ENCODE assay signal across 24 cellular contexts in genomic region chr9:19924090-19924489, GRCh38.
"Had no signal": no experiment of that assay in that cellular context is flagged by ENCODE, and none has a peak within 500 bp of the region (broad histone marks: within the 10 kb centered on the region; RNA-seq: fewer than 3 reads in every experiment).

No MANE protein-coding gene starts in this region.

- H3K4me2 ChIP-seq: neural progenitor cell had no signal

- H3K36me3 Mint-ChIP-seq: activated CD4-positive, alpha-beta memory T cell treated with anti-CD3 and anti-CD28 coated beads for 36 hours; activated CD8-positive, alpha-beta memory T cell treated with anti-CD3 and anti-CD28 coated beads, Interleukin-2, amount 10 ng/mL, durations not matched to agents 7 days and 5 days; activated naive CD4-positive, alpha-beta T cell treated with anti-CD3 and anti-CD28 coated beads, Interleukin-2, amount 50 U/mL, for 24 hours; immature natural killer cell; neural progenitor cell had no signal

- H3K4me3 Mint-ChIP-seq: activated CD4-positive, alpha-beta memory T cell treated with anti-CD3 and anti-CD28 coated beads for 36 hours; activated CD8-positive, alpha-beta memory T cell treated with anti-CD3 and anti-CD28 coated beads, Interleukin-2, amount 10 ng/mL, durations not matched to agents 7 days and 5 days; activated naive CD4-positive, alpha-beta T cell treated with anti-CD3 and anti-CD28 coated beads, Interleukin-2, amount 50 U/mL, for 24 hours; activated T-cell treated with anti-CD3 and anti-CD28 coated beads, Interleukin-2, amount 50 U/mL, for 4 hours; immature natural killer cell; neural progenitor cell; stimulated activated naive CD8-positive, alpha-beta T cell treated with anti-CD3 and anti-CD28 coated beads, Interleukin-15, amount 100 ng/mL, for 72 hours; T-helper 2 cell treated with Interferon-gamma antibody and Interleukin-4, amounts not matched to agents 5 μg/mL and 100 μg/mL, for 36 hours had no signal

- H2AFZ ChIP-seq: neural progenitor cell had no signal

- H3K27me3 ChIP-seq: body of pancreas, colonic mucosa, esophagus muscularis mucosa, gastrocnemius medialis, pancreas, sigmoid colon, testis, upper lobe of left lung had no signal

- H3K27ac ChIP-seq: body of pancreas, colonic mucosa, esophagus muscularis mucosa, gastrocnemius medialis, heart left ventricle, lower lobe of right lung, neural progenitor cell, pancreas, sigmoid colon, testis, upper lobe of left lung, VCaP had no signal

- H3K9ac ChIP-seq: neural progenitor cell had no signal

- DNase-seq: activated CD4-positive, alpha-beta memory T cell treated with anti-CD3 and anti-CD28 coated beads for 36 hours; activated CD8-positive, alpha-beta memory T cell treated with anti-CD3 and anti-CD28 coated beads, Interleukin-2, amount 10 ng/mL, durations not matched to agents 7 days and 5 days; activated effector memory CD4-positive, alpha-beta T cell treated with anti-CD3 and anti-CD28 coated beads, Interleukin-2, amount 50 U/mL, for 16 hours; activated T-cell treated with anti-CD3 and anti-CD28 coated beads, Interleukin-2, amount 50 U/mL, for 4 hours; amniotic stem cell; body of pancreas; central memory CD4-positive, alpha-beta T cell; colonic mucosa; gastrocnemius medialis; heart left ventricle; immature natural killer cell; left cardiac atrium; lower lobe of right lung; pancreas; sigmoid colon; stimulated activated CD4-positive, alpha-beta T cell treated with anti-CD3 and anti-CD28 coated beads, Interleukin-1b, Interleukin-23, amount 100 ng/mL, for 48 hours; stimulated activated naive CD8-positive, alpha-beta T cell treated with anti-CD3 and anti-CD28 coated beads, Interleukin-15, amount 100 ng/mL, for 72 hours; testis; upper lobe of left lung had no signal

- ATAC-seq: activated CD8-positive, alpha-beta memory T cell treated with anti-CD3 and anti-CD28 coated beads, Interleukin-2, amount 10 ng/mL, durations not matched to agents 7 days and 5 days; activated T-cell treated with anti-CD3 and anti-CD28 coated beads, Interleukin-2, amount 50 U/mL, for 4 hours; body of pancreas; gastrocnemius medialis; heart left ventricle; left cardiac atrium; lower lobe of right lung; pancreas; stimulated activated naive CD8-positive, alpha-beta T cell treated with anti-CD3 and anti-CD28 coated beads, Interleukin-15, amount 100 ng/mL, for 72 hours had no signal

- H3K27ac Mint-ChIP-seq: activated CD4-positive, alpha-beta memory T cell treated with anti-CD3 and anti-CD28 coated beads for 36 hours; activated CD8-positive, alpha-beta memory T cell treated with anti-CD3 and anti-CD28 coated beads, Interleukin-2, amount 10 ng/mL, durations not matched to agents 7 days and 5 days; activated naive CD4-positive, alpha-beta T cell treated with anti-CD3 and anti-CD28 coated beads, Interleukin-2, amount 50 U/mL, for 24 hours; immature natural killer cell; neural progenitor cell; stimulated activated naive CD8-positive, alpha-beta T cell treated with anti-CD3 and anti-CD28 coated beads, Interleukin-15, amount 100 ng/mL, for 72 hours; T-helper 2 cell treated with Interferon-gamma antibody and Interleukin-4, amounts not matched to agents 5 μg/mL and 100 μg/mL, for 36 hours had no signal

- H3K36me3 ChIP-seq: colonic mucosa, esophagus muscularis mucosa, gastrocnemius medialis, heart left ventricle, lower lobe of right lung, neural progenitor cell, pancreas, sigmoid colon, upper lobe of left lung had no signal

- H3K4me1 ChIP-seq: colonic mucosa had no signal

- H3K4me3 ChIP-seq: body of pancreas, colonic mucosa, esophagus muscularis mucosa, gastrocnemius medialis, heart left ventricle, lower lobe of right lung, neural progenitor cell, pancreas, sigmoid colon, testis, upper lobe of left lung had no signal

- H3K9me3 ChIP-seq: body of pancreas, colonic mucosa, esophagus muscularis mucosa, gastrocnemius medialis, heart left ventricle, lower lobe of right lung, pancreas, sigmoid colon, testis, upper lobe of left lung had no signal

- H3K9me3 Mint-ChIP-seq: activated CD4-positive, alpha-beta memory T cell treated with anti-CD3 and anti-CD28 coated beads for 36 hours; activated naive CD4-positive, alpha-beta T cell treated with anti-CD3 and anti-CD28 coated beads, Interleukin-2, amount 50 U/mL, for 24 hours; activated T-cell treated with anti-CD3 and anti-CD28 coated beads, Interleukin-2, amount 50 U/mL, for 4 hours; immature natural killer cell; neural progenitor cell; stimulated activated naive CD8-positive, alpha-beta T cell treated with anti-CD3 and anti-CD28 coated beads, Interleukin-15, amount 100 ng/mL, for 72 hours; T-helper 2 cell treated with Interferon-gamma antibody and Interleukin-4, amounts not matched to agents 5 μg/mL and 100 μg/mL, for 36 hours had no signal
